13 cellular contexts compared by ENCODE assay signal in genomic region chr1:221753828-221754188, GRCh38. TPM values are rescaled to one million over a fixed set of nuclear protein-coding genes. Genes with fewer than 3 reads are reported as not detected.
DNase-seq lines count a peak whose midpoint lies in the region; ATAC-seq, FAIRE-seq and TF ChIP-seq lines count a peak whose summit lies in the region.
"Had no signal": no experiment of that assay in that cellular context is flagged by ENCODE, and none has a peak within 500 bp of the region (broad histone marks: within the 10 kb centered on the region; RNA-seq: fewer than 3 reads in every experiment).

No MANE protein-coding gene starts in this region.

- TF ChIP-seq CTCF in prostate gland (IDR thresholded peaks at IDR 0.05) = no peak

- H3K4me3 Mint-ChIP-seq in T-cell = peak overlapping the region in 2 of 3 donors; percentile 22 to 74

- no peaks in the 10 kb centered on the region for H3K36me3 Mint-ChIP-seq in T-cell

- no peak for TF ChIP-seq POLR2A in prostate gland (IDR thresholded peaks at IDR 0.05)

- H3K27me3 Mint-ChIP-seq in T-cell = no peaks in the 10 kb centered on the region

- intact Hi-C loops in right cardiac atrium (cut with DNase I) = no loop called here
- intact Hi-C loops in prostate gland (cut with DNase I) = no loop called here

- H3K9me3 ChIP-seq in right cardiac atrium (ENCODE audit: control insufficient read depth, low read length) (no peaks in the 10 kb centered on the region), prostate gland (no peaks in the 10 kb centered on the region)

- H3K4me3 ChIP-seq in right cardiac atrium (ENCODE audit: low read length) (no peak overlapping the region), prostate gland (no peak overlapping the region)

- peak; percentile 37 for ATAC-seq in GM18502 (IDR thresholded peaks at IDR 0.05; ENCODE audit: poor library complexity, unreplicated experiment)
- ATAC-seq in GM19438 (IDR thresholded peaks at IDR 0.05; ENCODE audit: low read depth, unreplicated experiment) = peak; percentile 26
- peak; percentile 43 for ATAC-seq in HG02943 (IDR thresholded peaks at IDR 0.05; ENCODE audit: low read depth, unreplicated experiment)
- ATAC-seq in T-cell (replicated peaks in 1 of 4) = no peak
- no peak for ATAC-seq in right cardiac atrium

- H3K9me3 Mint-ChIP-seq in T-cell = no peaks in the 10 kb centered on the region

- 93% methylated on average over 1 of the region's 1 CpG for WGBS in right cardiac atrium
- WGBS in prostate gland = 90% methylated on average over 1 of the region's 1 CpG

- DNase-seq in T-cell (no peak), right cardiac atrium (no peak), NCI-H2171 (lab: John Stamatoyannopoulos, UW) (no peak), frontal cortex (ENCODE audit: low spot score in 2 of 2) (no peak), prostate gland (ENCODE audit: low spot score) (no peak)
- DNase-seq: amniotic stem cell, COR-L47, Karpas-422, occipital lobe had no signal

- no peak for FAIRE-seq in frontal cortex (lab: Jason Lieb, UNC)
- FAIRE-seq: islet of Langerhans had no signal

- CTCF ChIA-PET in T-cell (lab: Charles Lee) = no interaction called here

- no peaks in the 10 kb centered on the region for H3K36me3 ChIP-seq in prostate gland

- H3K27me3 ChIP-seq in right cardiac atrium (ENCODE audit: control insufficient read depth, insufficient read depth) (no peaks in the 10 kb centered on the region), prostate gland (replicated peaks; ENCODE audit: insufficient read depth) (no peaks in the 10 kb centered on the region)

- H3K4me1 Mint-ChIP-seq in T-cell = peaks cover 12 to 15% (median 13%) of the 10 kb centered on the region in 3 donors

- POLR2A ChIA-PET in T-cell (lab: Charles Lee) = no interaction called here

- H3K27ac Mint-ChIP-seq in T-cell = no peak overlapping the region

- H3K27ac ChIP-seq in right cardiac atrium (ENCODE audit: low read length) (no peak overlapping the region), prostate gland (no peak overlapping the region)

- peaks cover 2% of the 10 kb centered on the region for H3K4me1 ChIP-seq in right cardiac atrium (ENCODE audit: control insufficient read depth, insufficient read depth, low read length)
- H3K4me1 ChIP-seq in prostate gland (replicated peaks) = no peaks in the 10 kb centered on the region

RNA-seq across cellular contexts. Expression of gene DUSP10, which starts 11.9 kb away (rescaled TPM):
- total RNA-seq in T-cell = 10 to 100 TPM in 2 of 5 donors, 1 to 10 TPM in 3; 5.2 to 64.2 (median 6.0) TPM
- total RNA-seq in right cardiac atrium = 1 to 10 TPM; 4.6 to 5.1 (median 4.9) TPM
- polyA plus RNA-seq in right cardiac atrium = 4.7 TPM
- 6.9 TPM for total RNA-seq in frontal cortex
- 10 to 100 TPM in 1 of 2 donors, 1 to 10 TPM in 1; 5.8 to 13.6 TPM for total RNA-seq in prostate gland

Comparison
In these comparisons a context has a peak if more than half of its experiments do, and no peak if none do; other contexts are left out.
1. ATAC-seq: peak in GM18502 (single experiment), GM19438 (single experiment) and HG02943 (single experiment); none in T-cell (0 of 4) and right cardiac atrium (0 of 2).